In genomic region chr14:60245316-60246177, GRCh38 we compare ENCODE assay signal across 22 cellular contexts. TPM values are rescaled to one million over a fixed set of nuclear protein-coding genes. Genes with fewer than 3 reads are reported as not detected.
A peak's percentile ranks its signal among the peaks of the same experiment; 100 is the strongest.
DNase-seq lines count a peak whose midpoint lies in the region; ATAC-seq, FAIRE-seq and TF ChIP-seq lines count a peak whose summit lies in the region.
"Had no signal": no experiment of that assay in that cellular context is flagged by ENCODE, and none has a peak within 500 bp of the region (broad histone marks: within the 10 kb centered on the region; RNA-seq: fewer than 3 reads in every experiment).

No MANE protein-coding gene starts in this region.

- no peak for FAIRE-seq in GM12878 (lab: Jason Lieb, UNC)
- peak; percentile 83 for FAIRE-seq in urothelium cell line (lab: Jason Lieb, UNC)
- FAIRE-seq: astrocyte had no signal

- in situ Hi-C loops in GM12878 (cut with MboI) = no loop called here

- no peak for TF ChIP-seq CTCF in GM12878 (IDR thresholded peaks at IDR 0.05 in 2 of 3, conservative IDR thresholded peaks at IDR 0.05 in 1 of 3; ENCODE audit: control insufficient read depth in 2 of 3, extremely low read depth in 1 of 3, insufficient read depth in 1 of 3, low read depth in 3 of 3, low read length in 3 of 3)

- no peaks in the 10 kb centered on the region for H3K36me3 Mint-ChIP-seq in IgD-negative memory B cell
- H3K36me3 Mint-ChIP-seq: T-cell had no signal

- 51% methylated on average over 2 of the region's 2 CpGs for WGBS in GM12878 (ENCODE audit: insufficient coverage, insufficient replicate concordance, low lambda C conversion rate, missing lambda C conversion rate)

- H3K27ac ChIP-seq in GM12878 (ENCODE audit: control insufficient read depth, insufficient read depth) = no peak overlapping the region
- H3K27ac ChIP-seq: heart left ventricle, vagina had no signal

- no peaks in the 10 kb centered on the region for H3K27me3 ChIP-seq in GM12878 (replicated peaks in 1 of 2; ENCODE audit: control insufficient read depth in 2 of 2, insufficient read depth in 2 of 2, low read length in 1 of 2)
- H3K27me3 ChIP-seq: esophagus muscularis mucosa, heart left ventricle, stomach, vagina had no signal

- no peak overlapping the region for H3K9ac ChIP-seq in GM12878 (ENCODE audit: control insufficient read depth, insufficient read depth, low read length)

- peak overlapping the region in 2 of 3 donors; percentile 15 to 18 for H3K27ac Mint-ChIP-seq in IgD-negative memory B cell
- H3K27ac Mint-ChIP-seq: activated CD4-positive, alpha-beta T cell treated with anti-CD3 and anti-CD28 coated beads, Interleukin-2, amount 10 ng/mL, durations not matched to agents 24 days and 14 days; dendritic cell treated with granulocyte-macrophage colony-stimulating factor and Interleukin-4, amounts not matched to agents 40 ng/mL and 50 ng/mL, for 4 days; T-cell had no signal

- peak; percentile 9 for DNase-seq in stimulated activated CD4-positive, alpha-beta T cell treated with anti-CD3 and anti-CD28 coated beads, Interleukin-1b, Interleukin-23, amount 100 ng/mL, for 48 hours
- DNase-seq in stimulated activated CD4-positive, alpha-beta T cell treated with anti-CD3 and anti-CD28 coated beads, Interleukin-2, amount 100 ng/mL, for 48 hours = no peak
- DNase-seq in GM12878 (ENCODE audit: low read depth, low spot score) (no peak), urothelium cell line (ENCODE audit: low spot score) (no peak), H4 (ENCODE audit: low spot score) (no peak), DMS53 treated with DMSO at 0.1 percent for 48 hours (lab: John Stamatoyannopoulos, UW; ENCODE audit: unreplicated experiment) (no peak)
- DNase-seq: activated CD4-positive, alpha-beta T cell treated with anti-CD3 and anti-CD28 coated beads, Interleukin-2, amount 10 ng/mL, durations not matched to agents 24 days and 14 days; AML-193; DMS53; heart left ventricle; islet precursor cell; NCI-H2029 treated with DMSO at 0.1 percent for 48 hours; NCI-H526; RPMI8226; stomach; T-cell had no signal

- no peaks in the 10 kb centered on the region for H3K27me3 Mint-ChIP-seq in IgD-negative memory B cell
- H3K27me3 Mint-ChIP-seq: dendritic cell treated with granulocyte-macrophage colony-stimulating factor and Interleukin-4, amounts not matched to agents 40 ng/mL and 50 ng/mL, for 4 days; T-cell had no signal

- no peak for TF ChIP-seq RAD21 in GM12878 (IDR thresholded peaks at IDR 0.05; ENCODE audit: insufficient read depth, low read depth, low read length)

- peak overlapping the region in 2 of 4 donors; percentile 17 to 30 for H3K4me3 Mint-ChIP-seq in IgD-negative memory B cell
- H3K4me3 Mint-ChIP-seq: activated CD4-positive, alpha-beta T cell treated with anti-CD3 and anti-CD28 coated beads, Interleukin-2, amount 10 ng/mL, durations not matched to agents 24 days and 14 days; dendritic cell treated with granulocyte-macrophage colony-stimulating factor and Interleukin-4, amounts not matched to agents 40 ng/mL and 50 ng/mL, for 4 days; T-cell had no signal

- 0 out of 2 replicates have a peak overlapping the region, but pooled peaks have one; percentile 29 for H3K4me2 ChIP-seq in GM12878 (ENCODE audit: control insufficient read depth, insufficient read depth)

- no peaks in the 10 kb centered on the region for H3K9me3 Mint-ChIP-seq in IgD-negative memory B cell
- H3K9me3 Mint-ChIP-seq: activated CD4-positive, alpha-beta T cell treated with anti-CD3 and anti-CD28 coated beads, Interleukin-2, amount 10 ng/mL, durations not matched to agents 24 days and 14 days; dendritic cell treated with granulocyte-macrophage colony-stimulating factor and Interleukin-4, amounts not matched to agents 40 ng/mL and 50 ng/mL, for 4 days; T-cell had no signal

- RAD21 ChIA-PET in GM12878 (lab: Charles Lee; ENCODE audit: unreplicated experiment) = interaction anchor here (0.7 to 17.9 kb wide), 4 partner anchors 22 to 57 kb away, joined by 3 to 446 read pairs (median 5); no protein-coding TSS in a partner anchor

- intact Hi-C loops in GM12878 (cut with micrococcal nuclease; ENCODE audit: unreplicated experiment) = no loop called here

- CTCF ChIA-PET in GM12878 (lab: Yijun Ruan, JAX) = interaction anchor here (1.4 to 4.7 kb wide), 4 partner anchors 8 to 32 kb away, joined by 5 to 38 read pairs (median 6); no protein-coding TSS in a partner anchor

- no TSS peak for BruUV-seq in GM12878 (replicated peaks; lab: Mats Ljungman, UMichigan)

- peak; percentile 24 for ATAC-seq in GM12878
- no peak for ATAC-seq in GM19467 (IDR thresholded peaks at IDR 0.05; ENCODE audit: unreplicated experiment)
- ATAC-seq: heart left ventricle, T-cell had no signal

- POLR2A ChIA-PET in GM12878 (lab: Charles Lee) = interaction anchor here (0.6 to 5.7 kb wide), 5 partner anchors 23 to 61 kb away, joined by 3 to 251 read pairs (median 4); no protein-coding TSS in a partner anchor

- no peak for TF ChIP-seq EP300 in GM12878 (IDR thresholded peaks at IDR 0.05; ENCODE audit: borderline replicate concordance in 1 of 2, control insufficient read depth in 1 of 2, low read depth in 2 of 2, low read length in 2 of 2)

- H2AFZ ChIP-seq in GM12878 (ENCODE audit: control insufficient read depth, low read depth, low read length) = peak overlapping the region; percentile 41

- peaks cover 13% of the 10 kb centered on the region for H3K4me1 ChIP-seq in GM12878 (ENCODE audit: control insufficient read depth, insufficient read depth, low read length)

- no peak for TF ChIP-seq POLR2A in GM12878 (IDR thresholded peaks at IDR 0.05; ENCODE audit: low read depth, low read length)

- H3K36me3 ChIP-seq in GM12878 (ENCODE audit: control insufficient read depth in 2 of 2, insufficient read depth in 2 of 2, low read length in 1 of 2) = no peaks in the 10 kb centered on the region
- H3K36me3 ChIP-seq: esophagus muscularis mucosa, heart left ventricle, stomach, vagina had no signal

- H3K4me3 ChIP-seq in GM12878 = no peak overlapping the region
- H3K4me3 ChIP-seq: esophagus muscularis mucosa, heart left ventricle, stomach, vagina had no signal

- peaks cover 18% of the 10 kb centered on the region for H3K79me2 ChIP-seq in GM12878 (ENCODE audit: control insufficient read depth, insufficient read depth, low read length)

- H3K4me1 Mint-ChIP-seq in IgD-negative memory B cell = peaks cover 10 to 15% (median 14%) of the 10 kb centered on the region in 3 donors

- H4K20me1 ChIP-seq in GM12878 (ENCODE audit: control insufficient read depth, insufficient read depth) = no peaks in the 10 kb centered on the region

- no peaks in the 10 kb centered on the region for H3K9me3 ChIP-seq in GM12878 (replicated peaks; ENCODE audit: control insufficient read depth, insufficient read depth, low read length)
- H3K9me3 ChIP-seq: esophagus muscularis mucosa, heart left ventricle, stomach, vagina had no signal

- SMC1A ChIA-PET in GM12878 (lab: Charles Lee; ENCODE audit: uncharacterized antibody, unreplicated experiment) = interaction anchor here (0.7 to 7.5 kb wide), 10 partner anchors 12 to 83 kb away, joined by 3 to 117 read pairs (median 4); no protein-coding TSS in a partner anchor

TF ChIP-seq in GM12878, 131 proteins besides CTCF, POLR2A, EP300 and RAD21:
- TF ChIP-seq SRF (IDR thresholded peaks at IDR 0.05; ENCODE audit: low read depth in 2 of 2, low read length in 2 of 2) (peak; percentile 30 to 74; a peak in 3 of 4 replicates), HDGF (IDR thresholded peaks at IDR 0.05) (0 out of 2 replicates have a peak, but pooled peaks have one; percentile 37), TCF12 (IDR thresholded peaks at IDR 0.05; ENCODE audit: low read depth, low read length) (no peak), TCF3 (IDR thresholded peaks at IDR 0.05; ENCODE audit: borderline replicate concordance, insufficient read depth, low read depth, low read length) (no peak), CREB1 (IDR thresholded peaks at IDR 0.05; ENCODE audit: low read depth) (peak; percentile 74), ATF7 (IDR thresholded peaks at IDR 0.05; ENCODE audit: low read depth) (peak; percentile 69), PAX5 (IDR thresholded peaks at IDR 0.05; ENCODE audit: borderline replicate concordance, low read depth, low read length) (no peak), CREM (IDR thresholded peaks at IDR 0.05; ENCODE audit: low read depth) (peak; percentile 50; the same call in 1 of the 2 replicates), JUND (IDR thresholded peaks at IDR 0.05; ENCODE audit: low read depth, low read length) (no peak)
TF ChIP-seq in GM12878: peak in this region for 5.

RNA-seq across cellular contexts. Expression of gene PPM1A, which starts 3.5 kb away (rescaled TPM):
- polyA plus RNA-seq in IgD-negative memory B cell = 18.5 TPM
- total RNA-seq in GM12878 (2013; cell fraction: nucleolus; rRNA removed) = 212 and 214 TPM in 2 replicates
- 16.8 and 25.3 TPM in 2 replicates for total RNA-seq in GM12878 (2014; rRNA removed)
- total RNA-seq in GM12878 (2014; rRNA removed; fragmentation: Illumina TruSeq; extraction: Trizol) = 35.1 and 35.3 TPM in 2 replicates
- total RNA-seq in GM12878 (2021) = 66.2 and 73.1 TPM in 2 replicates
- 48.8 TPM for polyA plus RNA-seq in GM12878 (2011; ENCODE audit: low read depth)
- polyA plus RNA-seq in GM12878 (2011; rRNA removed) = 124 and 181 TPM in 2 replicates
- polyA plus RNA-seq in GM12878 (2011; cell fraction: cytosol; rRNA removed) = 29.7 and 36.5 TPM in 2 replicates
- polyA plus RNA-seq in GM12878 (2011; cell fraction: nucleus; rRNA removed) = 131 and 153 TPM in 2 replicates
- polyA plus RNA-seq in GM12878 (2012) = 60.8 and 61.6 TPM in 2 replicates
- polyA plus RNA-seq in GM12878 (2014; fragmentation: Illumina TruSeq; extraction: Trizol) = 55.7 and 77.5 TPM in 2 replicates
- 10 to 100 TPM; 49.0 to 58.6 TPM for polyA plus RNA-seq in GM12878 (2014; fragmentation: Nextera tagmentation; extraction: Ambion mirVana)
- polyA plus RNA-seq in GM12878 (2014; rRNA removed) = 40.3 and 45.0 TPM in 2 replicates
- polyA plus RNA-seq in GM12878 (2016; fragmentation: Nextera tagmentation; extraction: Ambion mirVana) = 10 to 100 TPM; 29.0 to 29.8 TPM
- polyA minus RNA-seq in GM12878 (2011; rRNA and poly(A)+ RNA removed) = 140 and 261 TPM in 2 replicates
- 37.6 and 52.6 TPM in 2 replicates for polyA minus RNA-seq in GM12878 (2011; cell fraction: cytosol; rRNA and poly(A)+ RNA removed)
- polyA minus RNA-seq in GM12878 (2011; cell fraction: nucleus; rRNA and poly(A)+ RNA removed) = 44.7 and 63.4 TPM in 2 replicates
- total RNA-seq in H4 (2014; rRNA removed; shearing (Covaris generic)) = 22.1 and 24.9 TPM in 2 replicates
